10 cellular contexts compared by ENCODE assay signal in the genomic region with DNA sequence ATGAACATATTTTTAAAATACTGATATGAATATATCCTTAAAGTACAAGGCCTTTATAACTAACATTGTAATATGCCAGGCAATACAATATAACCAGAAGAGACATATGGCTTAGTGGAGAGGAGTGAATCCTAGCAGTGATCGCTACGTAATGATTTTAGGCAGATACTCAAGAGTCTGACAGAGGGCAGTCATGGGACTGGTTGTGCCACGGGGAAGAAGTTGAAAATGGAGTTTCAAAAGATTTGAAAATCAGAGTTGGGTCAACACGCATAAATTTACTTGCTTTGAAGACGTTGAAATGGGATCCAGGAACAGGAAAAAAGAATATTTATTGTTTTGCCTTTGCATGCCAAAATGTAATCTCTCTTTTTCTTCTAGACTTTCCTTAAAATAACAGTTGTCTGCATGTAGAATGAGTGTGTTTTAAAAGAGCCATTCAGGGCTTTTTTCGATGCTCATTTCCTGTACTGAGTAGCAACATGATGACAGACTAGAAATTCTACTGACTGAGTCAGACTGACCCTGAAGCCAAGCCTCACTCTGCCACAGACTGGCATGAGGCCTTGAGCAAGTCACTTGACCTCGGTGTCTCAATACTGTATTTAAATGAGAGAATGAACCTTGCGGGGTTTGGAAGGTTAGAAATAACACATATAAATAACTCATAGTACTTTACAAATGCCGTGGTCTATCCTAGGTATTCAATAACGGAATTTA. TPM values are rescaled to one million over a fixed set of nuclear protein-coding genes. Genes with fewer than 3 reads are reported as not detected.
DNase-seq lines count a peak whose midpoint lies in the region; ATAC-seq and TF ChIP-seq lines count a peak whose summit lies in the region.
"Had no signal": no experiment of that assay in that cellular context is flagged by ENCODE, and none has a peak within 500 bp of the region (broad histone marks: within the 10 kb centered on the region; RNA-seq: fewer than 3 reads in every experiment).

No MANE protein-coding gene starts in this region.

- H3K27me3 Mint-ChIP-seq in activated CD8-positive, alpha-beta T cell treated with anti-CD3 and anti-CD28 coated beads for 36 hours: no peaks in the 10 kb centered on the region
- H3K27me3 Mint-ChIP-seq in activated CD8-positive, alpha-beta T cell treated with anti-CD3 and anti-CD28 coated beads, Interleukin-2, amount 10 ng/mL, durations not matched to agents 7 days and 5 days (ENCODE audit: low read depth): no peaks in the 10 kb centered on the region

- peaks cover 5% of the 10 kb centered on the region for H3K9me3 Mint-ChIP-seq in activated CD8-positive, alpha-beta T cell treated with anti-CD3 and anti-CD28 coated beads for 36 hours
- no peaks in the 10 kb centered on the region for H3K9me3 Mint-ChIP-seq in activated CD8-positive, alpha-beta T cell treated with anti-CD3 and anti-CD28 coated beads, Interleukin-2, amount 10 ng/mL, durations not matched to agents 7 days and 5 days (ENCODE audit: insufficient read depth)

- H3K27ac ChIP-seq in gastroesophageal sphincter (no peak overlapping the region), suprapubic skin (peak overlapping the region; percentile 41)
- H3K27ac ChIP-seq: BLaER1 had no signal

- H3K36me3 ChIP-seq in gastroesophageal sphincter (no peaks in the 10 kb centered on the region), suprapubic skin (no peaks in the 10 kb centered on the region)
- H3K36me3 ChIP-seq: BLaER1 had no signal

- intact Hi-C loops in activated CD8-positive, alpha-beta T cell treated with anti-CD3 and anti-CD28 coated beads for 36 hours (cut with micrococcal nuclease): no loop called here

- DNase-seq in activated CD8-positive, alpha-beta T cell treated with anti-CD3 and anti-CD28 coated beads for 36 hours: peak; percentile 37
- DNase-seq in activated CD8-positive, alpha-beta T cell treated with anti-CD3 and anti-CD28 coated beads, Interleukin-2, amount 10 ng/mL, durations not matched to agents 7 days and 5 days: no peak
- DNase-seq in T1000 (lab: John Stamatoyannopoulos, UW) (peak; percentile 30), suprapubic skin (ENCODE audit: low spot score in 2 of 2) (no peak), hippocampal formation (lab: John Stamatoyannopoulos, UW) (no peak)
- DNase-seq: Karpas-422 had no signal

- TF ChIP-seq EP300 in gastroesophageal sphincter (IDR thresholded peaks at IDR 0.05): no peak
- no peak for TF ChIP-seq EP300 in suprapubic skin (IDR thresholded peaks at IDR 0.05)

- ATAC-seq in activated CD8-positive, alpha-beta T cell treated with anti-CD3 and anti-CD28 coated beads for 36 hours: peak; percentile 77
- no peak for ATAC-seq in activated CD8-positive, alpha-beta T cell treated with anti-CD3 and anti-CD28 coated beads, Interleukin-2, amount 10 ng/mL, durations not matched to agents 7 days and 5 days
- ATAC-seq in gastroesophageal sphincter: peak; percentile 71
- ATAC-seq in HG03280 (IDR thresholded peaks at IDR 0.05; ENCODE audit: unreplicated experiment): no peak
- no peak for ATAC-seq in GM21786 (IDR thresholded peaks at IDR 0.05; ENCODE audit: unreplicated experiment)

- CTCF ChIA-PET in activated CD8-positive, alpha-beta T cell treated with anti-CD3 and anti-CD28 coated beads for 36 hours (lab: Charles Lee): no interaction called here
- CTCF ChIA-PET in activated CD8-positive, alpha-beta T cell treated with anti-CD3 and anti-CD28 coated beads, Interleukin-2, amount 10 ng/mL, durations not matched to agents 7 days and 5 days (lab: Charles Lee): interaction anchor here (0.7 kb wide), 1 partner anchor 10 kb away, joined by 3 read pairs; no protein-coding TSS in a partner anchor

- no peaks in the 10 kb centered on the region for H3K27me3 ChIP-seq in gastroesophageal sphincter
- H3K27me3 ChIP-seq in suprapubic skin: no peaks in the 10 kb centered on the region
- H3K27me3 ChIP-seq: BLaER1 had no signal

- TF ChIP-seq POLR2A in gastroesophageal sphincter (IDR thresholded peaks at IDR 0.05): no peak
- no peak for TF ChIP-seq POLR2A in suprapubic skin (IDR thresholded peaks at IDR 0.05)

- POLR2A ChIA-PET in activated CD8-positive, alpha-beta T cell treated with anti-CD3 and anti-CD28 coated beads for 36 hours (lab: Charles Lee): no interaction called here
- POLR2A ChIA-PET in activated CD8-positive, alpha-beta T cell treated with anti-CD3 and anti-CD28 coated beads, Interleukin-2, amount 10 ng/mL, durations not matched to agents 7 days and 5 days (lab: Charles Lee): no interaction called here

- no peak overlapping the region for H3K4me3 ChIP-seq in gastroesophageal sphincter
- no peak overlapping the region for H3K4me3 ChIP-seq in suprapubic skin
- H3K4me3 ChIP-seq: BLaER1 had no signal

- TF ChIP-seq CTCF in activated CD8-positive, alpha-beta T cell treated with anti-CD3 and anti-CD28 coated beads for 36 hours (IDR thresholded peaks at IDR 0.05): no peak
- TF ChIP-seq CTCF in gastroesophageal sphincter (IDR thresholded peaks at IDR 0.05) (no peak), suprapubic skin (IDR thresholded peaks at IDR 0.05) (no peak)

- H3K9me3 ChIP-seq in gastroesophageal sphincter: no peaks in the 10 kb centered on the region
- H3K9me3 ChIP-seq in suprapubic skin: no peaks in the 10 kb centered on the region
- H3K9me3 ChIP-seq: BLaER1 had no signal

- H3K4me1 ChIP-seq in gastroesophageal sphincter (no peaks in the 10 kb centered on the region), suprapubic skin (no peaks in the 10 kb centered on the region)
- H3K4me1 ChIP-seq: BLaER1 had no signal

- peak overlapping the region; percentile 77 for H3K27ac Mint-ChIP-seq in activated CD8-positive, alpha-beta T cell treated with anti-CD3 and anti-CD28 coated beads for 36 hours
- H3K27ac Mint-ChIP-seq in activated CD8-positive, alpha-beta T cell treated with anti-CD3 and anti-CD28 coated beads, Interleukin-2, amount 10 ng/mL, durations not matched to agents 7 days and 5 days: no peak overlapping the region

- peaks cover 7% of the 10 kb centered on the region for H3K36me3 Mint-ChIP-seq in activated CD8-positive, alpha-beta T cell treated with anti-CD3 and anti-CD28 coated beads for 36 hours (ENCODE audit: low read depth)
- H3K36me3 Mint-ChIP-seq in activated CD8-positive, alpha-beta T cell treated with anti-CD3 and anti-CD28 coated beads, Interleukin-2, amount 10 ng/mL, durations not matched to agents 7 days and 5 days (ENCODE audit: low read depth): peaks cover 6% of the 10 kb centered on the region

- peaks cover 33% of the 10 kb centered on the region for H3K4me1 Mint-ChIP-seq in activated CD8-positive, alpha-beta T cell treated with anti-CD3 and anti-CD28 coated beads for 36 hours (ENCODE audit: low read depth)
- peaks cover 16% of the 10 kb centered on the region for H3K4me1 Mint-ChIP-seq in activated CD8-positive, alpha-beta T cell treated with anti-CD3 and anti-CD28 coated beads, Interleukin-2, amount 10 ng/mL, durations not matched to agents 7 days and 5 days (ENCODE audit: low read depth)

- no peak overlapping the region for H3K4me3 Mint-ChIP-seq in activated CD8-positive, alpha-beta T cell treated with anti-CD3 and anti-CD28 coated beads for 36 hours
- no peak overlapping the region for H3K4me3 Mint-ChIP-seq in activated CD8-positive, alpha-beta T cell treated with anti-CD3 and anti-CD28 coated beads, Interleukin-2, amount 10 ng/mL, durations not matched to agents 7 days and 5 days

- WGBS in gastroesophageal sphincter (ENCODE audit: low coverage in 1 of 2), 2 donors: 62 to 67% methylated on average over 7 to 10 of the region's 10 CpGs
- WGBS in suprapubic skin: 66% methylated on average over 10 of the region's 10 CpGs

RNA-seq across cellular contexts. Expression of gene SMS, which starts 8.1 kb away (rescaled TPM):
- 100 to 1,000 TPM; 175 to 184 TPM for total RNA-seq in activated CD8-positive, alpha-beta T cell treated with anti-CD3 and anti-CD28 coated beads for 36 hours
- total RNA-seq in activated CD8-positive, alpha-beta T cell treated with anti-CD3 and anti-CD28 coated beads, Interleukin-2, amount 10 ng/mL, durations not matched to agents 7 days and 5 days: 10 to 100 TPM; 89.0 to 91.8 TPM
- 10 to 100 TPM; 77.7 to 85.5 (median 83.6) TPM for total RNA-seq in gastroesophageal sphincter
- total RNA-seq in suprapubic skin: 10 to 100 TPM; 19.0 to 27.3 (median 26.3) TPM

Comparison
In these comparisons a context has a peak if more than half of its experiments do, and no peak if none do; other contexts are left out.
1. ATAC-seq: peak in activated CD8-positive, alpha-beta T cell treated with anti-CD3 and anti-CD28 coated beads for 36 hours (single experiment) and gastroesophageal sphincter (single experiment); none in activated CD8-positive, alpha-beta T cell treated with anti-CD3 and anti-CD28 coated beads, Interleukin-2, amount 10 ng/mL, durations not matched to agents 7 days and 5 days (single experiment), HG03280 (single experiment) and GM21786 (single experiment).
2. DNase-seq: peak in activated CD8-positive, alpha-beta T cell treated with anti-CD3 and anti-CD28 coated beads for 36 hours (single experiment) and T1000 (single experiment); none in activated CD8-positive, alpha-beta T cell treated with anti-CD3 and anti-CD28 coated beads, Interleukin-2, amount 10 ng/mL, durations not matched to agents 7 days and 5 days (single experiment), suprapubic skin (0 of 2) and hippocampal formation (0 of 2).